In genomic region chrX:18036394-18036793, GRCh38 we compare ENCODE assay signal across 35 cellular contexts.
"Had no signal": no experiment of that assay in that cellular context is flagged by ENCODE, and none has a peak within 500 bp of the region (broad histone marks: within the 10 kb centered on the region; RNA-seq: fewer than 3 reads in every experiment).

No MANE protein-coding gene starts in this region.

- H3K27ac ChIP-seq: VCaP had no signal

- DNase-seq: activated B cell treated with CpG ODN at 0.5 μM for 24 hours; activated CD4-positive, alpha-beta memory T cell treated with anti-CD3 and anti-CD28 coated beads for 36 hours; activated CD4-positive, alpha-beta T cell treated with anti-CD3 and anti-CD28 coated beads for 4 hours; activated CD4-positive, alpha-beta T cell treated with anti-CD3 and anti-CD28 coated beads, Interleukin-2, amount 50 U/mL, for 1 hour; activated CD4-positive, CD25-positive, alpha-beta regulatory T cell treated with anti-CD3 and anti-CD28 coated beads, Interleukin-2, amount 50 U/mL, for 72 hours; activated CD8-positive, alpha-beta memory T cell treated with anti-CD3 and anti-CD28 coated beads, Interleukin-2, amount 50 U/mL, for 4 hours; activated effector memory CD4-positive, alpha-beta T cell treated with Interleukin-2 at 50 U/mL for 16 hours; activated naive CD4-positive, alpha-beta T cell treated with anti-CD3 and anti-CD28 coated beads, Interleukin-2, amount 10 ng/mL, durations not matched to agents 7 days and 5 days; activated naive CD8-positive, alpha-beta T cell treated with anti-CD3 and anti-CD28 coated beads, Interleukin-2, amount 50 U/mL, for 24 hours; activated T-cell treated with anti-CD3 and anti-CD28 coated beads, Interleukin-2, amount 50 U/mL, for 48 hours; anterior cingulate cortex; Kasumi-1; KG1; MM.1S; NCI-H1092 treated with DMSO at 0.1 percent for 48 hours; NCI-H1417; NCI-H146; NCI-H187; NCI-H2029 treated with DMSO at 0.1 percent for 48 hours; NCI-H2107; NCI-H2171; NCI-H510A; NCI-H526; NCI-H748 treated with DMSO at 0.1 percent for 48 hours; NK-92 treated with Interleukin-12 subunit alpha and Interleukin-12 subunit beta, amount 100 ng/mL, for 24 hours; OCI-M1; RPMI8226; SIG-M5; T-cell; T-helper 2 cell; T-helper 9 cell had no signal

- ATAC-seq: activated naive CD8-positive, alpha-beta T cell treated with anti-CD3 and anti-CD28 coated beads, Interleukin-2, amount 50 U/mL, for 24 hours; Panc1; Right ventricle myocardium inferior; SK-N-SH treated with all-trans-retinoic acid at 6 μM for 48 hours; T-cell had no signal
